ENCODE assay signal across 1 cellular context in the genomic region with DNA sequence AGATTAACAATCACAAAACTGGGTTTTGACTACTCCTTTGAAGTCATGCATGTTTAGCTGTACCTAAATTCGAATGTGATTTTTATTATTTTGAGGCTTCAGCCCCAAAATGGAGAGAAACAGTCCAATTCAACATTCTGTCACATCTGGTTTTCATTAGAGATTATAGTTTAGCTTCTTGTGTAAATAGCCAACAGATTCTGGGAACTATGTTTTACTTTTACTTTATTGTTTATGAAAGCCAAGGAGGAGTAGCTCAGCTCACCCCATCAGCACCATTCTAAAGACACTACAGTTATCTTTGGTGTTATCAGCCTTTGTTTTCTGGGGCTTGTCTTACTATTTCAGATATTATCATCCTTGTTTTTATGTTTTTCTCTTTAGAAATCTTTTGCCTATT.
TF ChIP-seq lines count a peak whose summit lies in the region.

No MANE protein-coding gene starts in this region.

TF ChIP-seq in IMR-90, 13 proteins besides CTCF, POLR2A, EP300 and RAD21:
- no peak for TF ChIP-seq MXI1 (IDR thresholded peaks at IDR 0.05; ENCODE audit: borderline replicate concordance, low read depth, low read length)
- TF ChIP-seq SMC3 (IDR thresholded peaks at IDR 0.05; ENCODE audit: low read depth, low read length): no peak
- TF ChIP-seq, protein P1, sequence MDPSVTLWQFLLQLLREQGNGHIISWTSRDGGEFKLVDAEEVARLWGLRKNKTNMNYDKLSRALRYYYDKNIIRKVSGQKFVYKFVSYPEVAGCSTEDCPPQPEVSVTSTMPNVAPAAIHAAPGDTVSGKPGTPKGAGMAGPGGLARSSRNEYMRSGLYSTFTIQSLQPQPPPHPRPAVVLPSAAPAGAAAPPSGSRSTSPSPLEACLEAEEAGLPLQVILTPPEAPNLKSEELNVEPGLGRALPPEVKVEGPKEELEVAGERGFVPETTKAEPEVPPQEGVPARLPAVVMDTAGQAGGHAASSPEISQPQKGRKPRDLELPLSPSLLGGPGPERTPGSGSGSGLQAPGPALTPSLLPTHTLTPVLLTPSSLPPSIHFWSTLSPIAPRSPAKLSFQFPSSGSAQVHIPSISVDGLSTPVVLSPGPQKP (IDR thresholded peaks at IDR 0.05; ENCODE audit: borderline replicate concordance, low read depth, low read length): no peak
- TF ChIP-seq CEBPB (IDR thresholded peaks at IDR 0.05; ENCODE audit: low read depth, low read length): no peak
- no peak for TF ChIP-seq RFX5 (IDR thresholded peaks at IDR 0.05; ENCODE audit: low read depth, low read length)
- TF ChIP-seq, protein P2, sequence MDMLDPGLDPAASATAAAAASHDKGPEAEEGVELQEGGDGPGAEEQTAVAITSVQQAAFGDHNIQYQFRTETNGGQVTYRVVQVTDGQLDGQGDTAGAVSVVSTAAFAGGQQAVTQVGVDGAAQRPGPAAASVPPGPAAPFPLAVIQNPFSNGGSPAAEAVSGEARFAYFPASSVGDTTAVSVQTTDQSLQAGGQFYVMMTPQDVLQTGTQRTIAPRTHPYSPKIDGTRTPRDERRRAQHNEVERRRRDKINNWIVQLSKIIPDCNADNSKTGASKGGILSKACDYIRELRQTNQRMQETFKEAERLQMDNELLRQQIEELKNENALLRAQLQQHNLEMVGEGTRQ (IDR thresholded peaks at IDR 0.05; ENCODE audit: low read depth, low read length): no peak
- TF ChIP-seq FOS (IDR thresholded peaks at IDR 0.05; ENCODE audit: low read depth, low read length): no peak
- TF ChIP-seq NFE2L2 (IDR thresholded peaks at IDR 0.05; ENCODE audit: low read depth, low read length): no peak
- no peak for TF ChIP-seq CHD1 (IDR thresholded peaks at IDR 0.05; ENCODE audit: low read depth, low read length)
